Comparison of ENCODE assay signal across 21 cellular contexts in genomic region chr6:130420911-130421310, GRCh38. TPM values are rescaled to one million over a fixed set of nuclear protein-coding genes. Genes with fewer than 3 reads are reported as not detected.
A peak's percentile ranks its signal among the peaks of the same experiment; 100 is the strongest.
DNase-seq lines count a peak whose midpoint lies in the region; ATAC-seq and TF ChIP-seq lines count a peak whose summit lies in the region.
"Had no signal": no experiment of that assay in that cellular context is flagged by ENCODE, and none has a peak within 500 bp of the region (broad histone marks: within the 10 kb centered on the region; RNA-seq: fewer than 3 reads in every experiment).

No MANE protein-coding gene starts in this region.

- peaks cover 5% of the 10 kb centered on the region for H3K79me2 ChIP-seq in mammary epithelial cell (ENCODE audit: insufficient read depth, low read length)

- no peaks in the 10 kb centered on the region for H3K9me3 Mint-ChIP-seq in MCF 10A (ENCODE audit: unreplicated experiment)
- H3K9me3 Mint-ChIP-seq: H9 had no signal

- H4K20me1 ChIP-seq in mammary epithelial cell (ENCODE audit: insufficient read depth, low read length), result no peaks in the 10 kb centered on the region

- no peak for TF ChIP-seq CTCF in mammary epithelial cell (conservative IDR thresholded peaks at IDR 0.05 in 1 of 2, IDR thresholded peaks at IDR 0.05 in 1 of 2; ENCODE audit: extremely low read depth in 1 of 2, insufficient read depth in 1 of 2, low read depth in 1 of 2, low read length in 2 of 2)
- no peak for TF ChIP-seq CTCF in MCF 10A (IDR thresholded peaks at IDR 0.05; ENCODE audit: unreplicated experiment)

- no peak overlapping the region for H3K4me3 ChIP-seq in mammary epithelial cell (replicated peaks in 1 of 3; ENCODE audit: insufficient read depth in 1 of 3, low read depth in 2 of 3, low read length in 3 of 3)

- intact Hi-C loops in mammary epithelial cell (cut with micrococcal nuclease) (no loop called here), MCF 10A (cut with micrococcal nuclease) (no loop called here)

- H3K4me3 Mint-ChIP-seq in MCF 10A (ENCODE audit: unreplicated experiment), result no peak overlapping the region
- H3K4me3 Mint-ChIP-seq: H9 had no signal

- no peak overlapping the region for H3K27ac ChIP-seq in mammary epithelial cell (ENCODE audit: insufficient read depth, low read depth, low read length)
- H3K27ac ChIP-seq: 22Rv1, C4-2B, HL-60 had no signal

- H3K36me3 Mint-ChIP-seq in MCF 10A (ENCODE audit: insufficient read depth, unreplicated experiment), result no peaks in the 10 kb centered on the region

- WGBS in mammary epithelial cell (ENCODE audit: low coverage, missing lambda C conversion rate), result 11% methylated on average over 4 of the region's 4 CpGs

- H2AFZ ChIP-seq in mammary epithelial cell (ENCODE audit: low read depth, low read length), result peak overlapping the region; percentile 53

- DNase-seq in mammary epithelial cell (peak; percentile 6), MCF 10A (ENCODE audit: unreplicated experiment) (no peak), iris pigment epithelial cell (ENCODE audit: low read depth) (peak; percentile 8), renal cortical epithelial cell (ENCODE audit: low read depth) (peak; percentile 16), NCI-H748 (lab: John Stamatoyannopoulos, UW; ENCODE audit: unreplicated experiment) (no peak), NAMALWA (ENCODE audit: low spot score) (no peak), NCI-H446 (lab: John Stamatoyannopoulos, UW) (no peak)
- DNase-seq: AML-193, H9, NCI-H1105 treated with DMSO at 0.1 percent for 48 hours, NCI-H1694, NCI-H2081 treated with DMSO at 0.1 percent for 48 hours, NCI-H510A, NCI-H774, SHP77 treated with DMSO at 0.1 percent for 48 hours, SK-N-SH had no signal

- no TSS peak for BruUV-seq in mammary epithelial cell (replicated peaks; lab: Mats Ljungman, UMichigan)
- no TSS peak for BruUV-seq in MCF 10A (replicated peaks; lab: Mats Ljungman, UMichigan)

- CTCF ChIA-PET in mammary epithelial cell (lab: Charles Lee; ENCODE audit: low non-redundant PET) (no interaction called here), MCF 10A (lab: Yijun Ruan, JAX) (no interaction called here)

- no peak overlapping the region for H3K27ac Mint-ChIP-seq in MCF 10A (ENCODE audit: low read depth, unreplicated experiment)

- no peaks in the 10 kb centered on the region for H3K27me3 ChIP-seq in mammary epithelial cell (ENCODE audit: insufficient read depth, low read length)

- dilution Hi-C loops in mammary epithelial cell (cut with HindIII; ENCODE audit: low sequenced_read_pairs), result no loop called here

- ATAC-seq in HG03045 (IDR thresholded peaks at IDR 0.05; ENCODE audit: unreplicated experiment), result no peak

- no peaks in the 10 kb centered on the region for H3K36me3 ChIP-seq in mammary epithelial cell (ENCODE audit: insufficient read depth, low read length)

- in situ Hi-C loops in mammary epithelial cell (cut with MboI; ENCODE audit: low sequenced_read_pairs in 2 of 2), result no loop called here

- H3K4me1 Mint-ChIP-seq in MCF 10A (ENCODE audit: insufficient read depth, unreplicated experiment), result peaks cover 7% of the 10 kb centered on the region

- H3K4me1 ChIP-seq in mammary epithelial cell (ENCODE audit: insufficient read depth, low read length), result peaks cover 12% of the 10 kb centered on the region

- no peaks in the 10 kb centered on the region for H3K27me3 Mint-ChIP-seq in MCF 10A (ENCODE audit: insufficient read depth, unreplicated experiment)

- no peaks in the 10 kb centered on the region for H3K9me3 ChIP-seq in mammary epithelial cell (replicated peaks; ENCODE audit: insufficient read depth, low read length)
- H3K9me3 ChIP-seq: SK-N-SH had no signal

- POLR2A ChIA-PET in MCF 10A (lab: Yijun Ruan, JAX), result interaction anchor here (0.6 kb wide), 1 partner anchor 189 kb away, joined by 3 read pairs; no protein-coding TSS in a partner anchor

- peak overlapping the region; percentile 9 for H3K4me2 ChIP-seq in mammary epithelial cell (ENCODE audit: insufficient read depth, low read depth, low read length)

- no peak overlapping the region for H3K9ac ChIP-seq in mammary epithelial cell (ENCODE audit: insufficient read depth, low read length)

RNA-seq across cellular contexts. Expression of gene TMEM200A, which starts 55.1 kb away (rescaled TPM):
- total RNA-seq in mammary epithelial cell, result 10 to 100 TPM in 1 of 2 donors, 1 to 10 TPM in 1; 3.5 to 15.2 TPM
- polyA plus RNA-seq in mammary epithelial cell, result 11.6 TPM
- 12.8 TPM for polyA minus RNA-seq in mammary epithelial cell
- total RNA-seq in MCF 10A (2022), result not detected in 2 replicates
- 3.7 and 5.6 TPM in 2 replicates for total RNA-seq in renal cortical epithelial cell
- total RNA-seq: OCI-LY7 had no signal

Comparison
In these comparisons a context has a peak if more than half of its experiments do, and no peak if none do; other contexts are left out.
1. DNase-seq: peak in mammary epithelial cell (single experiment), iris pigment epithelial cell (single experiment) and renal cortical epithelial cell (single experiment); none in MCF 10A (single experiment), NCI-H748 (single experiment), NAMALWA (single experiment) and NCI-H446 (0 of 2).